13 cellular contexts compared by ENCODE assay signal in the genomic region with DNA sequence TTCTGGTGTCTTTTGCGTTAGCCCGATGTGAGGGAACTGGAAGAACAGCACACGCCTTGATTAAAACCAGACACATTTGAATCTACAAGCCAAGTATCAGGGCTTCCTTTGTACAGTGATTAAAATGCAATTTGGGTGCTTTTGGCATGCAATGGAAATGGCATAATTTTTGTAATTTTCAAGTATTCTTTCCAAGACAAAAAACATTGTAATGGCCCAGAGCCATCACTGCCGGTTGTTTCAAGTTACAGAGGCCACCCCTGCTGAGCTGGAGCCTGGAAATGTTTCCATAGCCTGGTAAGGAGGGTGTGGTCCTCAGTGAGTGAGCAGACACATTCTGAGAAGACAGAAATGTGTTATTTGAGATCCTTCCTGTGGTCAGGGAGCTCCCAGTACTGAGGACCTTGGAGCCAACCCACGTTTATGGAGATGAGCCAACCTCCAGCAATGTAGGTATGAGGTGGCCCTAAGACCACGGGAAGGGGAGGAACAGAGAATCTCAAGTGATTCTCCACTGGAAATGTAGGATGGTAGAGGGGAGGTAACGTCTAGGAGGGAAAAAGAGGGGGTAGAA. TPM values are rescaled to one million over a fixed set of nuclear protein-coding genes. Genes with fewer than 3 reads are reported as not detected.
A peak's percentile ranks its signal among the peaks of the same experiment; 100 is the strongest.
DNase-seq lines count a peak whose midpoint lies in the region; ATAC-seq lines count a peak whose summit lies in the region.
"Had no signal": no experiment of that assay in that cellular context is flagged by ENCODE, and none has a peak within 500 bp of the region (broad histone marks: within the 10 kb centered on the region; RNA-seq: fewer than 3 reads in every experiment).

No MANE protein-coding gene starts in this region.

- H3K4me2 ChIP-seq in GM23248 (ENCODE audit: unreplicated experiment) = peak overlapping the region; percentile 60

- no peaks in the 10 kb centered on the region for H4K20me1 ChIP-seq in GM23248 (ENCODE audit: insufficient read depth)

- H2AFZ ChIP-seq in GM23248 = peak overlapping the region; percentile 66

- ATAC-seq in GM18867 (IDR thresholded peaks at IDR 0.05; ENCODE audit: unreplicated experiment) = no peak

- H3K36me3 ChIP-seq in GM23248 (ENCODE audit: low read depth) = no peaks in the 10 kb centered on the region
- H3K36me3 ChIP-seq in effector memory CD4-positive, alpha-beta T cell (ENCODE audit: control insufficient read depth, insufficient read depth, low read length) = no peaks in the 10 kb centered on the region

- in situ Hi-C loops in GM23248 (cut with MboI) = no loop called here

- H3K79me2 ChIP-seq in GM23248 (ENCODE audit: insufficient read depth) = no peaks in the 10 kb centered on the region

- H3F3A ChIP-seq in GM23248 (ENCODE audit: insufficient read depth) = peaks cover 20% of the 10 kb centered on the region

- H3K27ac ChIP-seq in GM23248 (peak overlapping the region; percentile 83), epithelial cell of prostate (peak overlapping the region; percentile 38)
- H3K27ac ChIP-seq in effector memory CD4-positive, alpha-beta T cell (ENCODE audit: insufficient read depth, low read length, poor library complexity, severe bottlenecking) = no peak overlapping the region

- H3K9me2 ChIP-seq in GM23248 (ENCODE audit: insufficient read depth) = no peaks in the 10 kb centered on the region

- peaks cover 21% of the 10 kb centered on the region for H3K4me1 ChIP-seq in GM23248 (ENCODE audit: insufficient read depth)
- no peaks in the 10 kb centered on the region for H3K4me1 ChIP-seq in effector memory CD4-positive, alpha-beta T cell (ENCODE audit: control insufficient read depth, insufficient read depth, low read length, poor library complexity, severe bottlenecking)

- H3K9ac ChIP-seq in GM23248 = peak overlapping the region; percentile 48

- no peaks in the 10 kb centered on the region for H3K9me3 ChIP-seq in GM23248 (ENCODE audit: low read depth)
- H3K9me3 ChIP-seq in effector memory CD4-positive, alpha-beta T cell (ENCODE audit: control insufficient read depth, low read length) = no peaks in the 10 kb centered on the region

- WGBS in GM23248 (ENCODE audit: low coverage in 1 of 2, low lambda C conversion rate in 2 of 2, missing lambda C conversion rate in 2 of 2), 2 experiments = 5 to 15% methylated on average over 7 of the region's 7 CpGs

- peak; percentile 96 for DNase-seq in GM23248
- DNase-seq in NCI-H2196 treated with DMSO at 0.1 percent for 48 hours (lab: John Stamatoyannopoulos, UW; ENCODE audit: unreplicated experiment) = peak; percentile 21
- peak; percentile 26 for DNase-seq in epithelial cell of prostate (ENCODE audit: low read depth, low spot score)
- DNase-seq in renal cortical epithelial cell (ENCODE audit: low read depth) = peak; percentile 45
- DNase-seq in NCI-H510A treated with DMSO at 0.1 percent for 48 hours (lab: John Stamatoyannopoulos, UW) = no peak
- DNase-seq in effector memory CD4-positive, alpha-beta T cell = no peak
- DNase-seq: activated T-cell treated with anti-CD3 and anti-CD28 coated beads, Interleukin-2, amount 50 U/mL, for 48 hours; cerebellar nuclear complex; DMS79; midbrain; small intestine; T-helper 9 cell had no signal

- no peaks in the 10 kb centered on the region for H3K27me3 ChIP-seq in GM23248 (replicated peaks; ENCODE audit: insufficient read depth)
- H3K27me3 ChIP-seq in effector memory CD4-positive, alpha-beta T cell (replicated peaks; ENCODE audit: control insufficient read depth, insufficient read depth, low read length, poor library complexity, severe bottlenecking) = no peaks in the 10 kb centered on the region

- H3K4me3 ChIP-seq in GM23248 = peak overlapping the region; percentile 28
- no peak overlapping the region for H3K4me3 ChIP-seq in effector memory CD4-positive, alpha-beta T cell (ENCODE audit: insufficient read depth, low read depth, low read length, poor library complexity, severe bottlenecking)

RNA-seq across cellular contexts. Expression of a gene that starts 20.9 kb away (rescaled TPM):
- 0.76 TPM in 1 of 2 replicates, not detected in the other for total RNA-seq in GM23248 (2014; rRNA removed; shearing (Covaris generic))
- 0.34 and 0.35 TPM in 2 replicates for polyA plus RNA-seq in GM23248 (2016; fragmentation: Nextera tagmentation; extraction: Ambion mirVana)
- not detected in 2 replicates for total RNA-seq in renal cortical epithelial cell
- polyA plus RNA-seq: small intestine had no signal

RNA-seq across cellular contexts. Expression of a gene that starts 57.5 kb away (rescaled TPM):
- total RNA-seq in GM23248 (2014; rRNA removed; shearing (Covaris generic)) = 13.2 and 16.4 TPM in 2 replicates
- 10.2 and 11.4 TPM in 2 replicates for polyA plus RNA-seq in GM23248 (2016; fragmentation: Nextera tagmentation; extraction: Ambion mirVana)
- total RNA-seq in renal cortical epithelial cell = 17.0 and 23.2 TPM in 2 replicates

Comparison
In these comparisons a context has a peak if more than half of its experiments do, and no peak if none do; other contexts are left out.
1. DNase-seq: peak in GM23248 (single experiment), NCI-H2196 treated with DMSO at 0.1 percent for 48 hours (single experiment), epithelial cell of prostate (single experiment) and renal cortical epithelial cell (single experiment); none in NCI-H510A treated with DMSO at 0.1 percent for 48 hours (single experiment) and effector memory CD4-positive, alpha-beta T cell (0 of 3).